Comparison of ENCODE assay signal across 8 cellular contexts in genomic region chr4:38071801-38072567, GRCh38.
DNase-seq lines count a peak whose midpoint lies in the region; ATAC-seq lines count a peak whose summit lies in the region.

No MANE protein-coding gene starts in this region.

- peaks cover 10% of the 10 kb centered on the region for H3K36me3 ChIP-seq in CD8-positive, alpha-beta memory T cell (ENCODE audit: insufficient read depth, low read length)

- no peak overlapping the region for H3K4me3 Mint-ChIP-seq in stimulated activated effector memory CD8-positive, alpha-beta T cell treated with anti-CD3 and anti-CD28 coated beads, Interleukin-12 subunit alpha, Interleukin-12 subunit beta, amount 100 ng/mL, for 72 hours
- H3K4me3 Mint-ChIP-seq in CD8-positive, alpha-beta memory T cell: no peak overlapping the region
- no peak overlapping the region for H3K4me3 Mint-ChIP-seq in stimulated activated naive CD8-positive, alpha-beta T cell treated with anti-CD3 and anti-CD28 coated beads, Interleukin-15, amount 100 ng/mL, for 72 hours
- no peak overlapping the region for H3K4me3 Mint-ChIP-seq in T-helper 17 cell

- intact Hi-C loops in left cardiac atrium (cut with DNase I): no loop called here

- no peaks in the 10 kb centered on the region for H3K27me3 ChIP-seq in CD8-positive, alpha-beta memory T cell (ENCODE audit: insufficient read depth, low read length, poor library complexity, severe bottlenecking)

- H3K4me1 ChIP-seq in CD8-positive, alpha-beta memory T cell (ENCODE audit: insufficient read depth, low read length): no peaks in the 10 kb centered on the region

- DNase-seq in SKM-1 (lab: John Stamatoyannopoulos, UW; ENCODE audit: unreplicated experiment) (peak; percentile 88), left cardiac atrium (no peak), DMS153 treated with DMSO at 0.1 percent for 48 hours (lab: John Stamatoyannopoulos, UW; ENCODE audit: unreplicated experiment) (no peak), T-helper 17 cell (no peak)
- DNase-seq in stimulated activated effector memory CD8-positive, alpha-beta T cell treated with anti-CD3 and anti-CD28 coated beads, Interleukin-12 subunit alpha, Interleukin-12 subunit beta, amount 100 ng/mL, for 72 hours (ENCODE audit: low spot score in 2 of 2): no peak
- no peak for DNase-seq in CD8-positive, alpha-beta memory T cell
- DNase-seq in stimulated activated naive CD8-positive, alpha-beta T cell treated with anti-CD3 and anti-CD28 coated beads, Interleukin-15, amount 100 ng/mL, for 72 hours: no peak

- peak; percentile 40 for ATAC-seq in HG03095 (IDR thresholded peaks at IDR 0.05; ENCODE audit: unreplicated experiment)
- peak; percentile 62 to 76 for ATAC-seq in left cardiac atrium
- ATAC-seq in stimulated activated effector memory CD8-positive, alpha-beta T cell treated with anti-CD3 and anti-CD28 coated beads, Interleukin-12 subunit alpha, Interleukin-12 subunit beta, amount 100 ng/mL, for 72 hours: peak; percentile 32
- ATAC-seq in stimulated activated naive CD8-positive, alpha-beta T cell treated with anti-CD3 and anti-CD28 coated beads, Interleukin-15, amount 100 ng/mL, for 72 hours: no peak
- ATAC-seq in T-helper 17 cell: no peak

- POLR2A ChIA-PET in CD8-positive, alpha-beta memory T cell (lab: Charles Lee): no interaction called here

- peaks cover 32% of the 10 kb centered on the region for H3K36me3 Mint-ChIP-seq in stimulated activated effector memory CD8-positive, alpha-beta T cell treated with anti-CD3 and anti-CD28 coated beads, Interleukin-12 subunit alpha, Interleukin-12 subunit beta, amount 100 ng/mL, for 72 hours
- peaks cover 8 to 65% (median 26%) of the 10 kb centered on the region in 3 donors for H3K36me3 Mint-ChIP-seq in CD8-positive, alpha-beta memory T cell
- peaks cover 9% of the 10 kb centered on the region for H3K36me3 Mint-ChIP-seq in T-helper 17 cell (ENCODE audit: low read depth)

- H3K4me1 Mint-ChIP-seq in stimulated activated effector memory CD8-positive, alpha-beta T cell treated with anti-CD3 and anti-CD28 coated beads, Interleukin-12 subunit alpha, Interleukin-12 subunit beta, amount 100 ng/mL, for 72 hours: peaks cover 22% of the 10 kb centered on the region
- peaks cover 0 to 11% (median 2%) of the 10 kb centered on the region in 3 donors for H3K4me1 Mint-ChIP-seq in CD8-positive, alpha-beta memory T cell
- peaks cover 48% of the 10 kb centered on the region for H3K4me1 Mint-ChIP-seq in stimulated activated naive CD8-positive, alpha-beta T cell treated with anti-CD3 and anti-CD28 coated beads, Interleukin-15, amount 100 ng/mL, for 72 hours
- peaks cover 5% of the 10 kb centered on the region for H3K4me1 Mint-ChIP-seq in T-helper 17 cell

- no peak overlapping the region for H3K27ac Mint-ChIP-seq in stimulated activated effector memory CD8-positive, alpha-beta T cell treated with anti-CD3 and anti-CD28 coated beads, Interleukin-12 subunit alpha, Interleukin-12 subunit beta, amount 100 ng/mL, for 72 hours
- H3K27ac Mint-ChIP-seq in CD8-positive, alpha-beta memory T cell: peak overlapping the region in 3 of 8 donors; percentile 61 to 69 (median 69)
- H3K27ac Mint-ChIP-seq in stimulated activated naive CD8-positive, alpha-beta T cell treated with anti-CD3 and anti-CD28 coated beads, Interleukin-15, amount 100 ng/mL, for 72 hours: no peak overlapping the region
- no peak overlapping the region for H3K27ac Mint-ChIP-seq in T-helper 17 cell

- H3K27ac ChIP-seq in CD8-positive, alpha-beta memory T cell (ENCODE audit: low read depth, low read length): no peak overlapping the region

- H3K27me3 Mint-ChIP-seq in CD8-positive, alpha-beta memory T cell: no peaks in the 10 kb centered on the region
- H3K27me3 Mint-ChIP-seq in stimulated activated naive CD8-positive, alpha-beta T cell treated with anti-CD3 and anti-CD28 coated beads, Interleukin-15, amount 100 ng/mL, for 72 hours: no peaks in the 10 kb centered on the region
- no peaks in the 10 kb centered on the region for H3K27me3 Mint-ChIP-seq in T-helper 17 cell

- no peaks in the 10 kb centered on the region for H3K9me3 Mint-ChIP-seq in stimulated activated effector memory CD8-positive, alpha-beta T cell treated with anti-CD3 and anti-CD28 coated beads, Interleukin-12 subunit alpha, Interleukin-12 subunit beta, amount 100 ng/mL, for 72 hours
- no peaks in the 10 kb centered on the region for H3K9me3 Mint-ChIP-seq in CD8-positive, alpha-beta memory T cell
- H3K9me3 Mint-ChIP-seq in stimulated activated naive CD8-positive, alpha-beta T cell treated with anti-CD3 and anti-CD28 coated beads, Interleukin-15, amount 100 ng/mL, for 72 hours: no peaks in the 10 kb centered on the region

- no peak overlapping the region for H3K4me3 ChIP-seq in CD8-positive, alpha-beta memory T cell (ENCODE audit: low read length)

- CTCF ChIA-PET in CD8-positive, alpha-beta memory T cell (lab: Charles Lee): no interaction called here

- no peaks in the 10 kb centered on the region for H3K9me3 ChIP-seq in CD8-positive, alpha-beta memory T cell (ENCODE audit: low read length)
- H3K9me3 ChIP-seq in T-helper 17 cell (ENCODE audit: control insufficient read depth, low read length, poor library complexity, severe bottlenecking): no peaks in the 10 kb centered on the region

Comparison
In these comparisons a context has a peak if more than half of its experiments do, and no peak if none do; other contexts are left out.
1. ATAC-seq: peak in HG03095 (single experiment), left cardiac atrium (2 of 2) and stimulated activated effector memory CD8-positive, alpha-beta T cell treated with anti-CD3 and anti-CD28 coated beads, Interleukin-12 subunit alpha, Interleukin-12 subunit beta, amount 100 ng/mL, for 72 hours (single experiment); none in stimulated activated naive CD8-positive, alpha-beta T cell treated with anti-CD3 and anti-CD28 coated beads, Interleukin-15, amount 100 ng/mL, for 72 hours (single experiment) and T-helper 17 cell (single experiment).